In genomic region chr11:116072776-116073175, GRCh38 we compare ENCODE assay signal across 13 cellular contexts.
DNase-seq lines count a peak whose midpoint lies in the region; ATAC-seq, FAIRE-seq and TF ChIP-seq lines count a peak whose summit lies in the region.
"Had no signal": no experiment of that assay in that cellular context is flagged by ENCODE, and none has a peak within 500 bp of the region (broad histone marks: within the 10 kb centered on the region; RNA-seq: fewer than 3 reads in every experiment).

No MANE protein-coding gene starts in this region.

- no TSS peak for BruUV-seq in PC-3 (replicated peaks; lab: Mats Ljungman, UMichigan)

- intact Hi-C loops in PC-3 (cut with micrococcal nuclease), result no loop called here

- no peak overlapping the region for H3K4me2 ChIP-seq in DND-41 (ENCODE audit: insufficient read depth, low read length)
- peak overlapping the region; percentile 37 for H3K4me2 ChIP-seq in astrocyte (ENCODE audit: low read length)
- H3K4me2 ChIP-seq in neural progenitor cell, result peak overlapping the region; percentile 69
- no peak overlapping the region for H3K4me2 ChIP-seq in PC-3 (ENCODE audit: low read length)
- H3K4me2 ChIP-seq: PC-9 had no signal

- H3K4me3 ChIP-seq in DND-41 (ENCODE audit: low read depth in 1 of 2, low read length in 2 of 2) (no peak overlapping the region), astrocyte (ENCODE audit: insufficient read depth, low read depth, low read length) (no peak overlapping the region), neural progenitor cell (no peak overlapping the region), PC-3 (ENCODE audit: low read length) (no peak overlapping the region)
- H3K4me3 ChIP-seq: PC-9 had no signal

- H2AFZ ChIP-seq in DND-41 (ENCODE audit: low read depth, low read length) (no peak overlapping the region), astrocyte (ENCODE audit: low read depth, low read length) (peak overlapping the region; percentile 55), neural progenitor cell (replicated peaks) (no peak overlapping the region), PC-3 (ENCODE audit: low read length) (no peak overlapping the region)
- H2AFZ ChIP-seq: PC-9 had no signal

- H3K9me3 ChIP-seq in DND-41 (ENCODE audit: insufficient read depth, low read length, severe bottlenecking) (no peaks in the 10 kb centered on the region), astrocyte (ENCODE audit: insufficient read depth, low read depth, low read length) (no peaks in the 10 kb centered on the region), neural progenitor cell (ENCODE audit: low read depth) (no peaks in the 10 kb centered on the region), PC-3 (ENCODE audit: low read length) (peaks cover 9% of the 10 kb centered on the region; the same call in 1 of the 2 replicates)

- H4K20me1 ChIP-seq in DND-41 (ENCODE audit: insufficient read depth, low read length), result no peaks in the 10 kb centered on the region
- no peaks in the 10 kb centered on the region for H4K20me1 ChIP-seq in astrocyte (ENCODE audit: insufficient read depth, low read length)
- peaks cover 4% of the 10 kb centered on the region for H4K20me1 ChIP-seq in neural progenitor cell (ENCODE audit: low read depth)
- H4K20me1 ChIP-seq in PC-3 (ENCODE audit: low read length), result no peaks in the 10 kb centered on the region

- H3K79me2 ChIP-seq in DND-41 (ENCODE audit: insufficient read depth, low read length), result no peaks in the 10 kb centered on the region
- H3K79me2 ChIP-seq in astrocyte (ENCODE audit: insufficient read depth, low read length), result no peaks in the 10 kb centered on the region
- H3K79me2 ChIP-seq in neural progenitor cell (ENCODE audit: low read depth), result no peaks in the 10 kb centered on the region
- no peaks in the 10 kb centered on the region for H3K79me2 ChIP-seq in PC-3 (ENCODE audit: low read length)

- H3K36me3 Mint-ChIP-seq in astrocyte (ENCODE audit: low read depth, unreplicated experiment) (no peaks in the 10 kb centered on the region), neural progenitor cell (peaks cover 3% of the 10 kb centered on the region)
- H3K36me3 Mint-ChIP-seq in natural killer cell treated with Interleukin-12 subunit alpha and Interleukin-12 subunit beta and Interleukin-15 and Interleukin-18, amount 100 ng/mL, for 72 hours, result no peaks in the 10 kb centered on the region
- H3K36me3 Mint-ChIP-seq: activated naive CD4-positive, alpha-beta T cell treated with anti-CD3 and anti-CD28 coated beads, Interleukin-2, amount 10 ng/mL, durations not matched to agents 7 days and 5 days had no signal

- H3K27ac ChIP-seq in DND-41 (ENCODE audit: low read length), result no peak overlapping the region
- no peak overlapping the region for H3K27ac ChIP-seq in astrocyte (ENCODE audit: low read depth, low read length)
- no peak overlapping the region for H3K27ac ChIP-seq in neural progenitor cell
- H3K27ac ChIP-seq in PC-3 (ENCODE audit: low read length), result no peak overlapping the region
- H3K27ac ChIP-seq: PC-9 had no signal

- H3K27me3 Mint-ChIP-seq in astrocyte (ENCODE audit: low read depth, unreplicated experiment) (peaks cover 2% of the 10 kb centered on the region), neural progenitor cell (ENCODE audit: insufficient read depth, low read depth) (peaks cover 20% of the 10 kb centered on the region)
- H3K27me3 Mint-ChIP-seq in natural killer cell treated with Interleukin-12 subunit alpha and Interleukin-12 subunit beta and Interleukin-15 and Interleukin-18, amount 100 ng/mL, for 72 hours, result peaks cover 17 to 23% of the 10 kb centered on the region in 2 donors
- H3K27me3 Mint-ChIP-seq: activated naive CD4-positive, alpha-beta T cell treated with anti-CD3 and anti-CD28 coated beads, Interleukin-2, amount 10 ng/mL, durations not matched to agents 7 days and 5 days had no signal

- peaks cover 36% of the 10 kb centered on the region for H3F3A ChIP-seq in neural progenitor cell (ENCODE audit: low read depth)
- H3F3A ChIP-seq in PC-3 (ENCODE audit: low read length, unreplicated experiment), result no peaks in the 10 kb centered on the region

- H3K9ac ChIP-seq in DND-41 (ENCODE audit: low read depth, low read length) (no peak overlapping the region), astrocyte (ENCODE audit: low read length) (no peak overlapping the region), neural progenitor cell (no peak overlapping the region), PC-3 (ENCODE audit: low read length) (no peak overlapping the region)

- DNase-seq in DND-41 (peak; percentile 5), GM20000 (ENCODE audit: low spot score) (no peak), astrocyte (ENCODE audit: low read depth) (no peak), neural progenitor cell (ENCODE audit: low spot score) (peak; percentile 49), PC-3 (no peak)
- no peak for DNase-seq in natural killer cell treated with Interleukin-12 subunit alpha and Interleukin-12 subunit beta and Interleukin-15 and Interleukin-18, amount 100 ng/mL, for 72 hours (ENCODE audit: low spot score)
- DNase-seq: activated CD8-positive, alpha-beta memory T cell treated with anti-CD3 and anti-CD28 coated beads for 24 hours; activated naive CD4-positive, alpha-beta T cell treated with anti-CD3 and anti-CD28 coated beads, Interleukin-2, amount 10 ng/mL, durations not matched to agents 7 days and 5 days; COR-L47; midbrain; NCI-H1694; PC-9 had no signal

- no peaks in the 10 kb centered on the region for H3K9me2 ChIP-seq in PC-3 (replicated peaks; ENCODE audit: low read length)

- ATAC-seq in DND-41 (ENCODE audit: insufficient read depth, low read depth) (no peak), GM21786 (IDR thresholded peaks at IDR 0.05; ENCODE audit: unreplicated experiment) (no peak), PC-3 (no peak)
- ATAC-seq in natural killer cell treated with Interleukin-12 subunit alpha and Interleukin-12 subunit beta and Interleukin-15 and Interleukin-18, amount 100 ng/mL, for 72 hours, result no peak

- no peak overlapping the region for H3K27ac Mint-ChIP-seq in astrocyte (ENCODE audit: unreplicated experiment)
- H3K27ac Mint-ChIP-seq in neural progenitor cell, result no peak overlapping the region
- H3K27ac Mint-ChIP-seq in natural killer cell treated with Interleukin-12 subunit alpha and Interleukin-12 subunit beta and Interleukin-15 and Interleukin-18, amount 100 ng/mL, for 72 hours, result no peak overlapping the region
- H3K27ac Mint-ChIP-seq: activated naive CD4-positive, alpha-beta T cell treated with anti-CD3 and anti-CD28 coated beads, Interleukin-2, amount 10 ng/mL, durations not matched to agents 7 days and 5 days had no signal

- CTCF ChIA-PET in PC-3 (lab: Charles Lee), result no interaction called here

- no peak for FAIRE-seq in astrocyte (lab: Jason Lieb, UNC)

- H3K36me3 ChIP-seq in DND-41 (ENCODE audit: insufficient read depth, low read length) (no peaks in the 10 kb centered on the region), astrocyte (ENCODE audit: insufficient read depth, low read length) (no peaks in the 10 kb centered on the region), neural progenitor cell (no peaks in the 10 kb centered on the region), PC-3 (ENCODE audit: low read depth, low read length) (no peaks in the 10 kb centered on the region)

- H3K27me3 ChIP-seq in DND-41 (ENCODE audit: insufficient read depth, low read length, poor library complexity), result peaks cover 3% of the 10 kb centered on the region
- H3K27me3 ChIP-seq in astrocyte (ENCODE audit: insufficient read depth, low read length), result peaks cover 7% of the 10 kb centered on the region
- H3K27me3 ChIP-seq in neural progenitor cell, result peaks cover 5% of the 10 kb centered on the region
- H3K27me3 ChIP-seq in PC-3 (ENCODE audit: low read length), result no peaks in the 10 kb centered on the region

- no peaks in the 10 kb centered on the region for H3K9me3 Mint-ChIP-seq in astrocyte (ENCODE audit: unreplicated experiment)
- H3K9me3 Mint-ChIP-seq in neural progenitor cell, result peaks cover 4% of the 10 kb centered on the region
- H3K9me3 Mint-ChIP-seq in natural killer cell treated with Interleukin-12 subunit alpha and Interleukin-12 subunit beta and Interleukin-15 and Interleukin-18, amount 100 ng/mL, for 72 hours, result peaks cover 4% of the 10 kb centered on the region
- H3K9me3 Mint-ChIP-seq: activated naive CD4-positive, alpha-beta T cell treated with anti-CD3 and anti-CD28 coated beads, Interleukin-2, amount 10 ng/mL, durations not matched to agents 7 days and 5 days had no signal

- H3K4me1 ChIP-seq in DND-41 (ENCODE audit: insufficient read depth, low read length) (no peaks in the 10 kb centered on the region), astrocyte (ENCODE audit: insufficient read depth, low read length) (peaks cover 9% of the 10 kb centered on the region), neural progenitor cell (peaks cover 56% of the 10 kb centered on the region), PC-3 (ENCODE audit: insufficient read depth, low read length) (no peaks in the 10 kb centered on the region)

- peaks cover 19% of the 10 kb centered on the region for H3K4me1 Mint-ChIP-seq in astrocyte (ENCODE audit: low read depth, unreplicated experiment)
- peaks cover 18% of the 10 kb centered on the region for H3K4me1 Mint-ChIP-seq in neural progenitor cell
- no peaks in the 10 kb centered on the region for H3K4me1 Mint-ChIP-seq in natural killer cell treated with Interleukin-12 subunit alpha and Interleukin-12 subunit beta and Interleukin-15 and Interleukin-18, amount 100 ng/mL, for 72 hours (ENCODE audit: low read depth in 2 of 2)
- H3K4me1 Mint-ChIP-seq: activated naive CD4-positive, alpha-beta T cell treated with anti-CD3 and anti-CD28 coated beads, Interleukin-2, amount 10 ng/mL, durations not matched to agents 7 days and 5 days had no signal

- H3K4me3 Mint-ChIP-seq in astrocyte (ENCODE audit: unreplicated experiment) (no peak overlapping the region), neural progenitor cell (no peak overlapping the region)
- no peak overlapping the region for H3K4me3 Mint-ChIP-seq in natural killer cell treated with Interleukin-12 subunit alpha and Interleukin-12 subunit beta and Interleukin-15 and Interleukin-18, amount 100 ng/mL, for 72 hours
- H3K4me3 Mint-ChIP-seq: activated naive CD4-positive, alpha-beta T cell treated with anti-CD3 and anti-CD28 coated beads, Interleukin-2, amount 10 ng/mL, durations not matched to agents 7 days and 5 days had no signal

- POLR2A ChIA-PET in PC-3 (lab: Charles Lee; ENCODE audit: unreplicated experiment), result no interaction called here

- TF ChIP-seq CTCF in DND-41 (IDR thresholded peaks at IDR 0.05; ENCODE audit: borderline replicate concordance, extremely low read depth, low read length, poor library complexity, severe bottlenecking) (peak; percentile 38), GM20000 (IDR thresholded peaks at IDR 0.05; ENCODE audit: extremely low read depth, missing control alignments) (peak; percentile 12), astrocyte (IDR thresholded peaks at IDR 0.05; ENCODE audit: insufficient read depth, low read depth, low read length) (peak; percentile 10), neural progenitor cell (IDR thresholded peaks at IDR 0.05) (peak; percentile 37), PC-3 (conservative IDR thresholded peaks at IDR 0.05; ENCODE audit: low read depth, low read length) (no peak)

Comparison
In these comparisons a context has a peak if more than half of its experiments do, and no peak if none do; other contexts are left out.
1. DNase-seq: peak in DND-41 (single experiment) and neural progenitor cell (single experiment); none in GM20000 (single experiment), astrocyte (single experiment), PC-3 (single experiment) and natural killer cell treated with Interleukin-12 subunit alpha and Interleukin-12 subunit beta and Interleukin-15 and Interleukin-18, amount 100 ng/mL, for 72 hours (single experiment).
2. H3K4me2 ChIP-seq: peak in astrocyte (single experiment) and neural progenitor cell (single experiment); none in DND-41 (single experiment) and PC-3 (single experiment).